ENCODE assay signal across 26 cellular contexts in the genomic region with DNA sequence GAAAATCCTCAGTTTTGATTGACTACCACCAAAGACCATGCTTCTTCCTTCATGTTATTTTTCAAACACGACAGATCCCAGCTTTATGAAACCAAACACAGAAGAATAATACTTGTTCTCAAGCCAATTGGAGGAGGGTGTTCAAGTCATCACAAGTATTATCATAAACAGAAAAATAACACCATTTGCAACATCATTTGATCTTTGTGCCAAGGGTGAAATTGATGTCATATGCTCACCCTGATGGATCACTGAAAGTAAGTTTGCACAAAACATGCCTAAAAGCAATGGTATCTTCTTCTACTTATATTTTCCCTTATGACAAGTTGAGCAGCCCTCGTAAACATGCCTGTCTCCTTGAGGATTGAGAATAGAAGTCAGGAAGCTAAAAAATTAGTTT.
"Had no signal": no experiment of that assay in that cellular context is flagged by ENCODE, and none has a peak within 500 bp of the region (broad histone marks: within the 10 kb centered on the region; RNA-seq: fewer than 3 reads in every experiment).

No MANE protein-coding gene starts in this region.

- DNase-seq: natural killer cell; occipital lobe; ovary; posterior cingulate gyrus; psoas muscle; right cardiac atrium; right lobe of liver; sigmoid colon; small intestine; stimulated activated CD4-positive, alpha-beta T cell treated with anti-CD3 and anti-CD28 coated beads, Interleukin-15, amount 100 ng/mL, for 24 hours; stimulated activated CD4-positive, alpha-beta T cell treated with anti-CD3 and anti-CD28 coated beads, Interleukin-2, amount 100 ng/mL, for 24 hours; stimulated activated CD4-positive, alpha-beta T cell treated with anti-CD3 and anti-CD28 coated beads, Interleukin-2, amount 100 ng/mL, for 48 hours; stimulated activated CD4-positive, alpha-beta T cell treated with anti-CD3 and anti-CD28 coated beads, Interleukin-4, amount 100 ng/mL, for 24 hours; stimulated activated naive B cell treated with anti-CD40 and anti-IgM and Interleukin-4, amounts not matched to agents 10 μg/mL and 1 μg/mL and 100 μg/mL, for 72 hours; stimulated activated naive CD4-positive, alpha-beta T cell treated with Interleukin-2 at 50 U/mL for 16 hours; stomach; thyroid gland; trophoblast cell; upper lobe of left lung had no signal

- H3K27me3 ChIP-seq: neural progenitor cell, ovary, right lobe of liver, sigmoid colon, thyroid gland, tibial nerve, upper lobe of left lung, vagina had no signal

- H3K27ac ChIP-seq: neural progenitor cell, ovary, parathyroid adenoma, psoas muscle, right lobe of liver, sigmoid colon, stomach, thoracic aorta, thyroid gland, tibial nerve, upper lobe of left lung, vagina had no signal

- ATAC-seq: natural killer cell; psoas muscle; right cardiac atrium; right lobe of liver; stimulated activated effector memory CD8-positive, alpha-beta T cell treated with anti-CD3 and anti-CD28 coated beads, Interleukin-12 subunit alpha, Interleukin-12 subunit beta, amount 100 ng/mL, for 72 hours; stimulated activated naive B cell treated with anti-CD40 and anti-IgM and Interleukin-4, amounts not matched to agents 10 μg/mL and 1 μg/mL and 100 μg/mL, for 72 hours had no signal

- H3K4me3 ChIP-seq: neural progenitor cell, ovary, psoas muscle, right lobe of liver, sigmoid colon, stomach, thoracic aorta, thyroid gland, tibial nerve, upper lobe of left lung, vagina had no signal

- H2AFZ ChIP-seq: neural progenitor cell, parathyroid adenoma had no signal

- H3K4me2 ChIP-seq: neural progenitor cell had no signal

- H3K9me3 ChIP-seq: psoas muscle, right lobe of liver, thyroid gland, vagina had no signal

- H3K4me1 ChIP-seq: neural progenitor cell, parathyroid adenoma, psoas muscle, right lobe of liver, sigmoid colon, stomach, thyroid gland, tibial nerve, upper lobe of left lung, vagina had no signal

- H3K9ac ChIP-seq: neural progenitor cell, parathyroid adenoma had no signal

- H3K79me2 ChIP-seq: parathyroid adenoma had no signal

- FAIRE-seq: small intestine, urothelium cell line had no signal

- H3K36me3 ChIP-seq: neural progenitor cell, ovary, right lobe of liver, sigmoid colon, stomach, thoracic aorta, thyroid gland, tibial nerve, upper lobe of left lung, vagina had no signal
